In genomic region chr17:18743699-18744446, GRCh38 we compare ENCODE assay signal across 9 cellular contexts. TPM values are rescaled to one million over a fixed set of nuclear protein-coding genes. Genes with fewer than 3 reads are reported as not detected.
DNase-seq lines count a peak whose midpoint lies in the region; ATAC-seq, FAIRE-seq and TF ChIP-seq lines count a peak whose summit lies in the region.
"Not testable (repeated sequence)": the region's sequence is repeated elsewhere in the genome, so short reads cannot be mapped to it uniquely, and the experiment has no call there.
"Had no signal": no experiment of that assay in that cellular context is flagged by ENCODE, and none has a peak within 500 bp of the region (broad histone marks: within the 10 kb centered on the region; RNA-seq: fewer than 3 reads in every experiment).

Gene FBXW10 (plus strand): TSS chr17:18744054. CDS start chr17:18744245, 191 bp downstream.

- H3K27me3 ChIP-seq in PC-9 (ENCODE audit: insufficient read depth, low read depth); endothelial cell of umbilical vein (ENCODE audit: control insufficient read depth in 2 of 2, insufficient read depth in 2 of 2, low read length in 2 of 2); lower lobe of right lung (ENCODE audit: low read depth); osteoblast (ENCODE audit: insufficient read depth, low read length): not testable (repeated sequence)

- not testable (repeated sequence) for H3K36me3 ChIP-seq in PC-9 (ENCODE audit: low read depth); endothelial cell of umbilical vein (ENCODE audit: control insufficient read depth in 2 of 2, extremely low read depth in 1 of 2, insufficient read depth in 2 of 2, low read length in 2 of 2); lower lobe of right lung; osteoblast (ENCODE audit: insufficient read depth, low read length)

- FAIRE-seq in A549 (lab: Jason Lieb, UNC), result peak; percentile 82
- FAIRE-seq in endothelial cell of umbilical vein (lab: Jason Lieb, UNC), result peak; percentile 70

- POLR2A ChIA-PET in A549 (lab: Yijun Ruan, JAX); PC-9 (lab: Charles Lee; ENCODE audit: unreplicated experiment); endothelial cell of umbilical vein (lab: Charles Lee): not testable (repeated sequence)

- WGBS in A549 (ENCODE audit: missing lambda C conversion rate), result 72% methylated on average over 9 of the region's 10 CpGs

- H3K4me2 ChIP-seq in A549; endothelial cell of umbilical vein (ENCODE audit: insufficient read depth, low read length): not testable (repeated sequence)
- peak within 1 kb of the TSS; percentile 22; the same call in 1 of the 2 replicates for H3K4me2 ChIP-seq in PC-9
- peak within 1 kb of the TSS; percentile 68 for H3K4me2 ChIP-seq in osteoblast (ENCODE audit: insufficient read depth, low read length)

- not testable (repeated sequence) for H3K4me1 ChIP-seq in A549; endothelial cell of umbilical vein (ENCODE audit: control insufficient read depth, extremely low read depth, insufficient read depth, low read length); lower lobe of right lung; osteoblast (ENCODE audit: insufficient read depth, low read length)
- peaks cover 18% of the 10 kb centered on the region for H3K4me1 ChIP-seq in PC-9 (replicated peaks; ENCODE audit: insufficient read depth)

- H4K20me1 ChIP-seq in PC-9 (ENCODE audit: insufficient read depth); endothelial cell of umbilical vein (replicated peaks; ENCODE audit: control insufficient read depth, extremely low read depth, insufficient read depth, low read length); osteoblast (ENCODE audit: insufficient read depth, low read length): not testable (repeated sequence)

- H2AFZ ChIP-seq in PC-9; endothelial cell of umbilical vein (ENCODE audit: low read depth, low read length): not testable (repeated sequence)
- peak within 1 kb of the TSS; percentile 78 for H2AFZ ChIP-seq in osteoblast (ENCODE audit: low read length)

- not testable (repeated sequence) for H3K27ac ChIP-seq in A549; endothelial cell of umbilical vein (ENCODE audit: insufficient read depth, low read depth, low read length); lower lobe of right lung; osteoblast (ENCODE audit: low read depth, low read length)
- 0 out of 2 replicates have a peak within 1 kb of the TSS, but pooled peaks have one; percentile 12 for H3K27ac ChIP-seq in PC-9

- H3K9ac ChIP-seq in endothelial cell of umbilical vein (replicated peaks; ENCODE audit: extremely low read depth, insufficient read depth, low read length), result not testable (repeated sequence)

- not testable (repeated sequence) for H3K4me3 ChIP-seq in A549; PC-9; endothelial cell of umbilical vein (replicated peaks in 1 of 3; ENCODE audit: insufficient read depth in 1 of 3, low read depth in 1 of 3, low read length in 3 of 3); lower lobe of right lung
- H3K4me3 ChIP-seq in osteoblast (ENCODE audit: insufficient read depth, low read length), result peak within 1 kb of the TSS; percentile 51

- not testable (repeated sequence) for H3K9me3 ChIP-seq in A549; PC-9 (ENCODE audit: insufficient read depth, low read depth); endothelial cell of umbilical vein (replicated peaks; ENCODE audit: control insufficient read depth, insufficient read depth, low read length); lower lobe of right lung; osteoblast (ENCODE audit: low read depth, low read length)

- dilution Hi-C loops in endothelial cell of umbilical vein (cut with MboI; ENCODE audit: extremely low pct_ligation_motif_present, low sequenced_read_pairs), result not testable (repeated sequence)

- peaks cover 19% of the 10 kb centered on the region; the same call in 1 of the 2 replicates for H3F3A ChIP-seq in PC-9 (ENCODE audit: insufficient read depth, low read depth)

- TF ChIP-seq RAD21 in A549 (conservative IDR thresholded peaks at IDR 0.05 in 1 of 2, IDR thresholded peaks at IDR 0.05 in 1 of 2), result not testable (repeated sequence)

- intact Hi-C loops in PC-9 (cut with micrococcal nuclease; ENCODE audit: unreplicated experiment); endothelial cell of umbilical vein (cut with micrococcal nuclease); left cardiac atrium (cut with DNase I); lower lobe of right lung (cut with DNase I): not testable (repeated sequence)

- not testable (repeated sequence) for BruUV-seq in PC-9 (replicated peaks; lab: Mats Ljungman, UMichigan); endothelial cell of umbilical vein (replicated peaks; lab: Mats Ljungman, UMichigan)

- not testable (repeated sequence) for H3K79me2 ChIP-seq in PC-9 (ENCODE audit: low read depth); endothelial cell of umbilical vein (ENCODE audit: control insufficient read depth, insufficient read depth, low read length); osteoblast (ENCODE audit: insufficient read depth, low read length)

- TF ChIP-seq EP300 in A549 (IDR thresholded peaks at IDR 0.05), result not testable (repeated sequence)

- peak in 1 of 2 experiments; percentile 18; a peak in 2 of 6 replicates for ATAC-seq in A549
- ATAC-seq in left cardiac atrium, result peak; percentile 77 to 88
- ATAC-seq in lower lobe of right lung, result peak; percentile 37 to 71

- not testable (repeated sequence) for H3K9me2 ChIP-seq in PC-9 (ENCODE audit: insufficient read depth)

- CTCF ChIA-PET in A549 (lab: Yijun Ruan, JAX); PC-9 (lab: Charles Lee); endothelial cell of umbilical vein (lab: Charles Lee): not testable (repeated sequence)

- not testable (repeated sequence) for TF ChIP-seq POLR2A in A549 (IDR thresholded peaks at IDR 0.05; ENCODE audit: low read length); endothelial cell of umbilical vein (IDR thresholded peaks at IDR 0.05; ENCODE audit: low read depth, low read length)

- not testable (repeated sequence) for TF ChIP-seq CTCF in A549 (IDR thresholded peaks at IDR 0.05); PC-9 (conservative IDR thresholded peaks at IDR 0.05); endothelial cell of umbilical vein (IDR thresholded peaks at IDR 0.05; ENCODE audit: extremely low read depth in 1 of 2, insufficient read depth in 1 of 2, low read depth in 1 of 2, low read length in 2 of 2); lower lobe of right lung (IDR thresholded peaks at IDR 0.05); osteoblast (IDR thresholded peaks at IDR 0.05; ENCODE audit: extremely low read depth, low read depth, low read length)

- not testable (repeated sequence) for DNase-seq in A549 (ENCODE audit: low read depth in 1 of 2, low spot score in 1 of 2); PC-9; endothelial cell of umbilical vein (ENCODE audit: low read depth, low spot score); left cardiac atrium; lower lobe of right lung; osteoblast (ENCODE audit: insufficient read length, low spot score, missing footprints)
- peak; percentile 9 for DNase-seq in astrocyte of the hippocampus (ENCODE audit: low read depth, low spot score)
- peak; percentile 13 for DNase-seq in superior temporal gyrus (ENCODE audit: extremely low spot score)

- not testable (repeated sequence) for H3K9me1 ChIP-seq in endothelial cell of umbilical vein (replicated peaks; ENCODE audit: control insufficient read depth, extremely low read depth, insufficient read depth, low read length)

RNA-seq across cellular contexts. Expression of gene FBXW10, which starts in this region (rescaled TPM):
- 2.6 and 3.4 TPM in 2 replicates for polyA plus RNA-seq in A549 (2011; rRNA removed)
- 0.97 and 1.0 TPM in 2 replicates for polyA plus RNA-seq in A549 (2012; cell fraction: cytosol; rRNA removed)
- 4.4 and 6.2 TPM in 2 replicates for polyA plus RNA-seq in A549 (2012; cell fraction: nucleus; rRNA removed)
- 3.2 to 5.0 TPM (median 3.8 TPM) in 3 replicates for polyA plus RNA-seq in A549 (2017; fragmentation: RNase III; extraction: RNeasy Plus Mini Kit Qiagen cat#74134 plus additional on column Dnase treatment)
- 0.87 and 1.1 TPM in 2 replicates for polyA minus RNA-seq in A549 (2011; rRNA and poly(A)+ RNA removed)
- 5.3 and 6.1 TPM in 2 replicates for total RNA-seq in PC-9 (2021)
- not detected in 2 replicates for total RNA-seq in endothelial cell of umbilical vein
- polyA plus RNA-seq in endothelial cell of umbilical vein, result not detected in 2 replicates
- polyA plus RNA-seq in endothelial cell of umbilical vein (2011; cell fraction: cytosol; rRNA removed), result not detected in 2 replicates
- polyA plus RNA-seq in endothelial cell of umbilical vein (2011; cell fraction: nucleus; rRNA removed), result 0.07 and 0.11 TPM in 2 replicates
- polyA plus RNA-seq in endothelial cell of umbilical vein (2012), result not detected in 2 replicates
- polyA minus RNA-seq in endothelial cell of umbilical vein, result not detected in 2 replicates
- not detected for polyA minus RNA-seq in endothelial cell of umbilical vein (2011; cell fraction: cytosol; rRNA and poly(A)+ RNA removed)
- polyA minus RNA-seq in endothelial cell of umbilical vein (2011; cell fraction: nucleus; rRNA and poly(A)+ RNA removed), result not detected in 2 replicates
- total RNA-seq in left cardiac atrium, result under 1 TPM in 1 of 2 donors, not detected in 1; 0.08 TPM
- 0.27 TPM for total RNA-seq in lower lobe of right lung
- under 0.01 TPM in 1 of 2 replicates, not detected in the other for total RNA-seq in osteoblast
- total RNA-seq: CD4-positive, alpha-beta T cell had no signal

Comparison
In these comparisons a context has a peak if more than half of its experiments do, and no peak if none do; other contexts are left out.
1. Peak in ATAC-seq in left cardiac atrium; RNA of the gene not detected or under 1 TPM.
2. Peak in ATAC-seq in lower lobe of right lung; RNA of the gene not detected or under 1 TPM.